In the genomic region with DNA sequence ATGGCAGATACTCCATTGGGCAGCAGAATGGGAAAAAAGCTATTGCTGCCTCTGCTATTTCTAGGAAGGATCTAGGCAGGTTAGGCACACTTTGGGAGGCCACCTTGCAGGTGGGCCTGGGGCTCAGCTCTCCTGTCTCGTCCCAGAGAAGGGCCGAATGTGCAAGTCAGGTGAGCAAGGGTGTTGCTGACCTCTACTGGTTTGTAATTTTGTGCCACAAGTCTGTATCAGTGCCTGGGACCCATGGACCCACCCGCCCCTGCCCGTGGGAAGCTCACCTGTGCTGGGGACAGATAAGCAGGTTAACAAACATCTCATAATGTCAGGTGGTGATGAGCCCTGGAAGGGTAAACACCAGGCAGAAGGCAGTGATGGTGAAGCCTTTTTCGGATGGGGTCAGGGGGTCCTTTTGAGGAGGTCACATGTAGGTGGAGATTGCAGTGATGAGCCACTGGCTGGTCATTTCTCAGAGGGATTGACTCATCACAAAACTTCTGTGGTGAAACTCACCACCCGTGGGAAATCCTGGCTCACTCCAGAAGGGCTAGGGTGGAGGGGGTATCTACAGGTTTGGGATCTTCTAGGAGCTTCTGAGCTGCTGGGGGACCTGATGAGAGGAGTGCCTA, we compare ENCODE assay signal across 8 cellular contexts.
A peak's percentile ranks its signal among the peaks of the same experiment; 100 is the strongest.
DNase-seq lines count a peak whose midpoint lies in the region; ATAC-seq lines count a peak whose summit lies in the region.

No MANE protein-coding gene starts in this region.

- H3K9me3 ChIP-seq in T-helper 17 cell (ENCODE audit: control insufficient read depth, low read length, poor library complexity, severe bottlenecking): no peaks in the 10 kb centered on the region

- ATAC-seq in GM21723 (IDR thresholded peaks at IDR 0.05; ENCODE audit: unreplicated experiment) (peak; percentile 33), T-helper 17 cell (no peak)

- peak overlapping the region; percentile 59 for H3K27ac Mint-ChIP-seq in T-helper 17 cell

- peak; percentile 44 for DNase-seq in G401 (ENCODE audit: low spot score)
- DNase-seq in T-helper 17 cell: no peak
- peak; percentile 57 for DNase-seq in islet precursor cell
- no peak for DNase-seq in NCI-H2227 (lab: John Stamatoyannopoulos, UW; ENCODE audit: unreplicated experiment)
- DNase-seq in COLO829 (ENCODE audit: low spot score): no peak
- no peak for DNase-seq in NOMO-1 (lab: John Stamatoyannopoulos, UW; ENCODE audit: unreplicated experiment in 2 of 2)
- DNase-seq in UCSD-AML1 (lab: John Stamatoyannopoulos, UW; ENCODE audit: unreplicated experiment): no peak

- in situ Hi-C loops in G401 (cut with HindIII; ENCODE audit: low sequenced_read_pairs): loop anchor here (25.0 kb wide), 1 partner anchor 276 kb away; no protein-coding TSS in a partner anchor

- H3K36me3 Mint-ChIP-seq in T-helper 17 cell (ENCODE audit: low read depth): no peaks in the 10 kb centered on the region

- H3K27me3 Mint-ChIP-seq in T-helper 17 cell: no peaks in the 10 kb centered on the region

- peaks cover 16% of the 10 kb centered on the region for H3K4me1 Mint-ChIP-seq in T-helper 17 cell

- no peak overlapping the region for H3K4me3 Mint-ChIP-seq in T-helper 17 cell

Comparison
In these comparisons a context has a peak if more than half of its experiments do, and no peak if none do; other contexts are left out.
1. DNase-seq: peak in G401 (single experiment) and islet precursor cell (single experiment); none in T-helper 17 cell (0 of 3), NCI-H2227 (single experiment), COLO829 (single experiment), NOMO-1 (0 of 2) and UCSD-AML1 (single experiment).